Comparison of ENCODE assay signal across 23 cellular contexts in genomic region chr7:68726386-68726785, GRCh38.
"Had no signal": no experiment of that assay in that cellular context is flagged by ENCODE, and none has a peak within 500 bp of the region (broad histone marks: within the 10 kb centered on the region; RNA-seq: fewer than 3 reads in every experiment).

No MANE protein-coding gene starts in this region.

- ATAC-seq: activated CD4-positive, alpha-beta T cell treated with anti-CD3 and anti-CD28 coated beads for 36 hours; activated CD8-positive, alpha-beta memory T cell treated with anti-CD3 and anti-CD28 coated beads, Interleukin-2, amount 10 ng/mL, durations not matched to agents 7 days and 5 days; activated CD8-positive, alpha-beta T cell treated with anti-CD3 and anti-CD28 coated beads, Interleukin-2, amount 10 ng/mL, durations not matched to agents 7 days and 5 days; activated naive CD8-positive, alpha-beta T cell treated with anti-CD3 and anti-CD28 coated beads, Interleukin-2, amount 50 U/mL, for 24 hours; esophagus mucosa had no signal

- DNase-seq: activated CD4-positive, alpha-beta memory T cell treated with anti-CD3 and anti-CD28 coated beads for 36 hours; activated CD4-positive, alpha-beta T cell treated with anti-CD3 and anti-CD28 coated beads for 36 hours; activated CD4-positive, alpha-beta T cell treated with anti-CD3 and anti-CD28 coated beads, Interleukin-2, amount 10 ng/mL, durations not matched to agents 24 days and 14 days; activated CD4-positive, CD25-positive, alpha-beta regulatory T cell; activated CD4-positive, CD25-positive, alpha-beta regulatory T cell treated with anti-CD3 and anti-CD28 coated beads, Interleukin-2, amount 50 U/mL, for 72 hours; activated CD8-positive, alpha-beta memory T cell treated with anti-CD3 and anti-CD28 coated beads, Interleukin-2, amount 10 ng/mL, durations not matched to agents 7 days and 5 days; activated CD8-positive, alpha-beta memory T cell treated with anti-CD3 and anti-CD28 coated beads, Interleukin-2, amount 50 U/mL, for 4 hours; activated CD8-positive, alpha-beta T cell treated with anti-CD3 and anti-CD28 coated beads, Interleukin-2, amount 10 ng/mL, durations not matched to agents 7 days and 5 days; activated effector memory CD4-positive, alpha-beta T cell treated with anti-CD3 and anti-CD28 coated beads, Interleukin-2, amount 50 U/mL, for 16 hours; activated naive CD4-positive, alpha-beta T cell treated with anti-CD3 and anti-CD28 coated beads for 36 hours; activated naive CD8-positive, alpha-beta T cell treated with anti-CD3 and anti-CD28 coated beads for 36 hours; activated naive CD8-positive, alpha-beta T cell treated with anti-CD3 and anti-CD28 coated beads, Interleukin-2, amount 50 U/mL, for 24 hours; activated T-cell treated with anti-CD3 and anti-CD28 coated beads, Interleukin-2, amount 50 U/mL, for 1 hour; activated T-cell treated with anti-CD3 and anti-CD28 coated beads, Interleukin-2, amount 50 U/mL, for 48 hours; central memory CD4-positive, alpha-beta T cell; cerebellar nuclear complex; dorsolateral prefrontal cortex; effector memory CD4-positive, alpha-beta T cell; endodermal cell; foreskin fibroblast; head of caudate nucleus; T-helper 2 cell had no signal
